ENCODE assay signal across 9 cellular contexts in genomic region chr6:158322724-158323560, GRCh38. TPM values are rescaled to one million over a fixed set of nuclear protein-coding genes. Genes with fewer than 3 reads are reported as not detected.
DNase-seq lines count a peak whose midpoint lies in the region; ATAC-seq lines count a peak whose summit lies in the region.
"Had no signal": no experiment of that assay in that cellular context is flagged by ENCODE, and none has a peak within 500 bp of the region (broad histone marks: within the 10 kb centered on the region; RNA-seq: fewer than 3 reads in every experiment).

No MANE protein-coding gene starts in this region.

- H3K4me3 Mint-ChIP-seq in activated naive CD8-positive, alpha-beta T cell treated with anti-CD3 and anti-CD28 coated beads, Interleukin-2, amount 50 U/mL, for 24 hours: no peak overlapping the region
- H3K4me3 Mint-ChIP-seq: stimulated activated naive CD8-positive, alpha-beta T cell treated with anti-CD3 and anti-CD28 coated beads, Interleukin-15, Interleukin-2, amounts not matched to agents 100 ng/mL and 50 ng/mL, for 24 hours had no signal

- intact Hi-C loops in posterior vena cava (cut with DNase I): no loop called here

- H3K27ac Mint-ChIP-seq in activated naive CD8-positive, alpha-beta T cell treated with anti-CD3 and anti-CD28 coated beads, Interleukin-2, amount 50 U/mL, for 24 hours: no peak overlapping the region
- H3K27ac Mint-ChIP-seq: stimulated activated naive CD8-positive, alpha-beta T cell treated with anti-CD3 and anti-CD28 coated beads, Interleukin-15, Interleukin-2, amounts not matched to agents 100 ng/mL and 50 ng/mL, for 24 hours had no signal

- peaks cover 12% of the 10 kb centered on the region for H3K36me3 Mint-ChIP-seq in activated naive CD8-positive, alpha-beta T cell treated with anti-CD3 and anti-CD28 coated beads, Interleukin-2, amount 50 U/mL, for 24 hours (ENCODE audit: low read depth)

- peak; percentile 67 for ATAC-seq in GM19395 (IDR thresholded peaks at IDR 0.05; ENCODE audit: unreplicated experiment)
- peak; percentile 75 for ATAC-seq in HG03175 (IDR thresholded peaks at IDR 0.05; ENCODE audit: unreplicated experiment)
- ATAC-seq in activated naive CD8-positive, alpha-beta T cell treated with anti-CD3 and anti-CD28 coated beads, Interleukin-2, amount 50 U/mL, for 24 hours: peak; percentile 46

- no peaks in the 10 kb centered on the region for H3K27me3 Mint-ChIP-seq in activated naive CD8-positive, alpha-beta T cell treated with anti-CD3 and anti-CD28 coated beads, Interleukin-2, amount 50 U/mL, for 24 hours
- H3K27me3 Mint-ChIP-seq: stimulated activated naive CD8-positive, alpha-beta T cell treated with anti-CD3 and anti-CD28 coated beads, Interleukin-15, Interleukin-2, amounts not matched to agents 100 ng/mL and 50 ng/mL, for 24 hours had no signal

- no peaks in the 10 kb centered on the region for H3K9me3 Mint-ChIP-seq in activated naive CD8-positive, alpha-beta T cell treated with anti-CD3 and anti-CD28 coated beads, Interleukin-2, amount 50 U/mL, for 24 hours

- DNase-seq in Caki2 (ENCODE audit: low read depth) (peak; percentile 55), non-pigmented ciliary epithelial cell (ENCODE audit: low read depth) (peak; percentile 37), islet precursor cell (no peak), GM19238 (ENCODE audit: insufficient read length, low spot score) (no peak), posterior vena cava (ENCODE audit: low spot score) (no peak)
- DNase-seq in activated naive CD8-positive, alpha-beta T cell treated with anti-CD3 and anti-CD28 coated beads, Interleukin-2, amount 50 U/mL, for 24 hours: no peak

- H3K4me1 Mint-ChIP-seq in activated naive CD8-positive, alpha-beta T cell treated with anti-CD3 and anti-CD28 coated beads, Interleukin-2, amount 50 U/mL, for 24 hours: peaks cover 57% of the 10 kb centered on the region

- in situ Hi-C loops in Caki2 (cut with HindIII; ENCODE audit: low pct_unique_long_range_greater_than_20kb, low sequenced_read_pairs): no loop called here

RNA-seq across cellular contexts. Expression of gene TULP4, which starts 10.7 kb away (rescaled TPM):
- 23.0 and 36.0 TPM in 2 replicates for total RNA-seq in Caki2 (2014; rRNA removed; shearing (Covaris generic); ENCODE audit: low replicate concordance)
- 10 to 100 TPM; 66.3 to 71.9 TPM for total RNA-seq in posterior vena cava

Comparison
In these comparisons a context has a peak if more than half of its experiments do, and no peak if none do; other contexts are left out.
1. DNase-seq: peak in Caki2 (single experiment) and non-pigmented ciliary epithelial cell (single experiment); none in activated naive CD8-positive, alpha-beta T cell treated with anti-CD3 and anti-CD28 coated beads, Interleukin-2, amount 50 U/mL, for 24 hours (single experiment), islet precursor cell (single experiment), GM19238 (single experiment) and posterior vena cava (single experiment).
2. Peak in every context shown above with its lines, with median percentiles within 50 percentile points of each other: ATAC-seq.